In the genomic region with DNA sequence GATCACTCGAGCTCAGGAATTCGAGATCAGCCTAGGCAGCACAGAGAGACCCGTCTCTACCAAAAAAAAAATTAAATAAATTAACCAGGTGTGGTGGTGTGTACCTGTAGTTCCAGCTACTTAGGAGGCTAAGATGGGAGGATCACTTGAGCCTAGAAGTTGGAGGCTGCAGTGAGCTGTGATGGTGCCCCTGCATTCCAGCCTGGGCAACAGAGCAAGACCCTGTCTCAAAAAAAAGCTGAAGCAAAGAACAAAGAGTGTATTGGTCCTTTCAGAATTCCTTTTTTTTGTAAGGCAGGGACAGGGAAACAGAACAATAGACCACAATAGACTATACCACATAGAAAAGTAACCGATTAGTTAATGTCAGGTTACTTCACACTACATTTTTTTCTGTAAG, we compare ENCODE assay signal across 31 cellular contexts.
"Had no signal": no experiment of that assay in that cellular context is flagged by ENCODE, and none has a peak within 500 bp of the region (broad histone marks: within the 10 kb centered on the region; RNA-seq: fewer than 3 reads in every experiment).

No MANE protein-coding gene starts in this region.

- H3K9me3 Mint-ChIP-seq: activated CD4-positive, alpha-beta memory T cell treated with anti-CD3 and anti-CD28 coated beads, Interleukin-2, amount 10 ng/mL, durations not matched to agents 7 days and 5 days; activated CD4-positive, alpha-beta T cell treated with anti-CD3 and anti-CD28 coated beads, Interleukin-2, amount 10 ng/mL, durations not matched to agents 7 days and 5 days; activated T-cell treated with anti-CD3 and anti-CD28 coated beads, Interleukin-2, amount 50 U/mL, for 24 hours; activated T-cell treated with anti-CD3 and anti-CD28 coated beads, Interleukin-2, amount 50 U/mL, for 72 hours; central memory CD8-positive, alpha-beta T cell; dendritic cell treated with granulocyte-macrophage colony-stimulating factor and Interleukin-4, amounts not matched to agents 40 ng/mL and 50 ng/mL, for 4 days; endodermal cell; T-helper 2 cell treated with Interferon-gamma antibody and Interleukin-4, amounts not matched to agents 5 μg/mL and 100 μg/mL, for 36 hours had no signal

- H3K27me3 Mint-ChIP-seq: activated CD4-positive, alpha-beta memory T cell treated with anti-CD3 and anti-CD28 coated beads, Interleukin-2, amount 10 ng/mL, durations not matched to agents 7 days and 5 days; activated CD4-positive, alpha-beta T cell treated with anti-CD3 and anti-CD28 coated beads for 36 hours; activated CD4-positive, alpha-beta T cell treated with anti-CD3 and anti-CD28 coated beads, Interleukin-2, amount 10 ng/mL, durations not matched to agents 7 days and 5 days; activated naive CD8-positive, alpha-beta T cell; activated T-cell treated with anti-CD3 and anti-CD28 coated beads, Interleukin-2, amount 50 U/mL, for 24 hours; central memory CD8-positive, alpha-beta T cell; dendritic cell treated with granulocyte-macrophage colony-stimulating factor and Interleukin-4, amounts not matched to agents 40 ng/mL and 50 ng/mL, for 4 days; T-helper 17 cell had no signal

- H3K27ac Mint-ChIP-seq: activated CD4-positive, alpha-beta memory T cell treated with anti-CD3 and anti-CD28 coated beads, Interleukin-2, amount 10 ng/mL, durations not matched to agents 7 days and 5 days; activated CD4-positive, alpha-beta T cell treated with anti-CD3 and anti-CD28 coated beads for 36 hours; activated CD4-positive, alpha-beta T cell treated with anti-CD3 and anti-CD28 coated beads, Interleukin-2, amount 10 ng/mL, durations not matched to agents 7 days and 5 days; activated naive CD8-positive, alpha-beta T cell; activated T-cell treated with anti-CD3 and anti-CD28 coated beads, Interleukin-2, amount 50 U/mL, for 24 hours; activated T-cell treated with anti-CD3 and anti-CD28 coated beads, Interleukin-2, amount 50 U/mL, for 72 hours; dendritic cell treated with granulocyte-macrophage colony-stimulating factor and Interleukin-4, amounts not matched to agents 40 ng/mL and 50 ng/mL, for 4 days; endodermal cell; T-helper 17 cell; T-helper 2 cell treated with Interferon-gamma antibody and Interleukin-4, amounts not matched to agents 5 μg/mL and 100 μg/mL, for 36 hours had no signal

- DNase-seq: activated CD4-positive, alpha-beta memory T cell treated with anti-CD3 and anti-CD28 coated beads, Interleukin-2, amount 10 ng/mL, durations not matched to agents 7 days and 5 days; activated CD4-positive, alpha-beta T cell treated with anti-CD3 and anti-CD28 coated beads for 36 hours; activated CD4-positive, alpha-beta T cell treated with anti-CD3 and anti-CD28 coated beads, Interleukin-2, amount 10 ng/mL, durations not matched to agents 7 days and 5 days; activated CD4-positive, alpha-beta T cell treated with anti-CD3 and anti-CD28 coated beads, Interleukin-2, amount 50 U/mL, for 4 hours; activated CD4-positive, CD25-positive, alpha-beta regulatory T cell; activated CD4-positive, CD25-positive, alpha-beta regulatory T cell treated with anti-CD3 and anti-CD28 coated beads, Interleukin-2, amount 50 U/mL, for 72 hours; activated CD8-positive, alpha-beta memory T cell treated with anti-CD3 and anti-CD28 coated beads, Interleukin-2, amount 50 U/mL, for 48 hours; activated effector memory CD4-positive, alpha-beta T cell treated with Interleukin-2 at 50 U/mL for 16 hours; activated gamma-delta T cell treated with Interleukin-2 at 50 U/mL for 16 hours; activated naive CD4-positive, alpha-beta T cell treated with anti-CD3 and anti-CD28 coated beads, Interleukin-2, amount 50 U/mL, for 16 hours; activated naive CD4-positive, alpha-beta T cell treated with Interleukin-2 at 50 U/mL for 16 hours; activated T-cell treated with anti-CD3 and anti-CD28 coated beads for 4 hours; activated T-cell treated with anti-CD3 and anti-CD28 coated beads, Interleukin-2, amount 50 U/mL, for 24 hours; activated T-cell treated with anti-CD3 and anti-CD28 coated beads, Interleukin-2, amount 50 U/mL, for 72 hours; amniotic stem cell; anterior cingulate cortex; brain microvascular endothelial cell; dorsolateral prefrontal cortex; effector memory CD4-positive, alpha-beta T cell; endodermal cell; foreskin fibroblast; head of caudate nucleus; T-helper 17 cell; T1000; WERI-Rb-1 had no signal

- H3K27ac ChIP-seq: brain microvascular endothelial cell, coronary artery, WERI-Rb-1 had no signal

- H3K4me3 Mint-ChIP-seq: activated CD4-positive, alpha-beta memory T cell treated with anti-CD3 and anti-CD28 coated beads, Interleukin-2, amount 10 ng/mL, durations not matched to agents 7 days and 5 days; activated CD4-positive, alpha-beta T cell treated with anti-CD3 and anti-CD28 coated beads for 36 hours; activated CD4-positive, alpha-beta T cell treated with anti-CD3 and anti-CD28 coated beads, Interleukin-2, amount 10 ng/mL, durations not matched to agents 7 days and 5 days; activated naive CD8-positive, alpha-beta T cell; activated T-cell treated with anti-CD3 and anti-CD28 coated beads, Interleukin-2, amount 50 U/mL, for 24 hours; activated T-cell treated with anti-CD3 and anti-CD28 coated beads, Interleukin-2, amount 50 U/mL, for 72 hours; central memory CD8-positive, alpha-beta T cell; dendritic cell treated with granulocyte-macrophage colony-stimulating factor and Interleukin-4, amounts not matched to agents 40 ng/mL and 50 ng/mL, for 4 days; endodermal cell; T-helper 17 cell; T-helper 2 cell treated with Interferon-gamma antibody and Interleukin-4, amounts not matched to agents 5 μg/mL and 100 μg/mL, for 36 hours had no signal

- ATAC-seq: activated CD4-positive, alpha-beta T cell treated with anti-CD3 and anti-CD28 coated beads for 36 hours; activated T-cell treated with anti-CD3 and anti-CD28 coated beads, Interleukin-2, amount 50 U/mL, for 72 hours; esophagus mucosa; T-helper 17 cell had no signal

- H3K4me3 ChIP-seq: coronary artery, dorsolateral prefrontal cortex had no signal
